Comparison of ENCODE assay signal across 19 cellular contexts in genomic region chr11:120694706-120695105, GRCh38.
"Had no signal": no experiment of that assay in that cellular context is flagged by ENCODE, and none has a peak within 500 bp of the region (broad histone marks: within the 10 kb centered on the region; RNA-seq: fewer than 3 reads in every experiment).

No MANE protein-coding gene starts in this region.

- H3K27ac ChIP-seq: foreskin keratinocyte, right atrium auricular region, transverse colon, vagina had no signal

- H3K9me3 ChIP-seq: right atrium auricular region, transverse colon, vagina had no signal

- H3K9me3 Mint-ChIP-seq: activated naive CD4-positive, alpha-beta T cell treated with anti-CD3 and anti-CD28 coated beads for 36 hours; activated naive CD8-positive, alpha-beta T cell treated with anti-CD3 and anti-CD28 coated beads, Interleukin-2, amount 50 U/mL, for 24 hours; activated T-helper 17 cell treated with anti-CD3 and anti-CD28 coated beads, Interleukin-2, amount 50 U/mL, for 72 hours; dendritic cell treated with granulocyte-macrophage colony-stimulating factor and Interleukin-4, amounts not matched to agents 40 ng/mL and 50 ng/mL, for 4 days; effector memory CD8-positive, alpha-beta T cell; memory B cell; natural killer cell had no signal

- H3K27ac Mint-ChIP-seq: activated naive CD4-positive, alpha-beta T cell treated with anti-CD3 and anti-CD28 coated beads for 36 hours; activated naive CD8-positive, alpha-beta T cell treated with anti-CD3 and anti-CD28 coated beads, Interleukin-2, amount 50 U/mL, for 24 hours; activated T-helper 17 cell treated with anti-CD3 and anti-CD28 coated beads, Interleukin-2, amount 50 U/mL, for 72 hours; dendritic cell treated with granulocyte-macrophage colony-stimulating factor and Interleukin-4, amounts not matched to agents 40 ng/mL and 50 ng/mL, for 4 days; effector memory CD8-positive, alpha-beta T cell; memory B cell; natural killer cell; progenitor cell of endocrine pancreas had no signal

- DNase-seq: activated CD4-positive, alpha-beta T cell treated with anti-CD3 and anti-CD28 coated beads, Interleukin-2, amount 50 U/mL, for 1 hour; activated naive CD4-positive, alpha-beta T cell treated with anti-CD3 and anti-CD28 coated beads for 36 hours; activated naive CD8-positive, alpha-beta T cell treated with anti-CD3 and anti-CD28 coated beads, Interleukin-2, amount 50 U/mL, for 24 hours; effector memory CD8-positive, alpha-beta T cell; foreskin keratinocyte; glutamatergic neuron; left ventricle myocardium superior; natural killer cell; nucleus accumbens; stimulated activated CD4-positive, alpha-beta T cell treated with anti-CD3 and anti-CD28 coated beads, Interleukin-4, amount 100 ng/mL, for 4 hours; stimulated activated CD8-positive, alpha-beta memory T cell treated with anti-CD3 and anti-CD28 coated beads, Interleukin-4, amount 100 ng/mL, for 48 hours; stimulated activated naive CD8-positive, alpha-beta T cell treated with anti-CD3 and anti-CD28 coated beads, Interleukin-15, Interleukin-2, amounts not matched to agents 100 U/mL and 50 U/mL, for 24 hours; transverse colon had no signal

- H3K27me3 ChIP-seq: right atrium auricular region, vagina had no signal

- H3K36me3 Mint-ChIP-seq: memory B cell, natural killer cell had no signal

- H3K36me3 ChIP-seq: right atrium auricular region, transverse colon, vagina had no signal

- ATAC-seq: activated naive CD8-positive, alpha-beta T cell treated with anti-CD3 and anti-CD28 coated beads, Interleukin-2, amount 50 U/mL, for 24 hours; activated T-helper 17 cell treated with anti-CD3 and anti-CD28 coated beads, Interleukin-2, amount 50 U/mL, for 72 hours; effector memory CD8-positive, alpha-beta T cell; foreskin keratinocyte; left ventricle myocardium superior; natural killer cell; stimulated activated naive CD8-positive, alpha-beta T cell treated with anti-CD3 and anti-CD28 coated beads, Interleukin-15, Interleukin-2, amounts not matched to agents 100 U/mL and 50 U/mL, for 24 hours had no signal

- H3K4me1 Mint-ChIP-seq: activated naive CD8-positive, alpha-beta T cell treated with anti-CD3 and anti-CD28 coated beads, Interleukin-2, amount 50 U/mL, for 24 hours; activated T-helper 17 cell treated with anti-CD3 and anti-CD28 coated beads, Interleukin-2, amount 50 U/mL, for 72 hours; memory B cell had no signal

- H3K4me1 ChIP-seq: foreskin keratinocyte, right atrium auricular region, transverse colon had no signal

- H3K4me3 Mint-ChIP-seq: activated naive CD4-positive, alpha-beta T cell treated with anti-CD3 and anti-CD28 coated beads for 36 hours; activated naive CD8-positive, alpha-beta T cell treated with anti-CD3 and anti-CD28 coated beads, Interleukin-2, amount 50 U/mL, for 24 hours; activated T-helper 17 cell treated with anti-CD3 and anti-CD28 coated beads, Interleukin-2, amount 50 U/mL, for 72 hours; dendritic cell treated with granulocyte-macrophage colony-stimulating factor and Interleukin-4, amounts not matched to agents 40 ng/mL and 50 ng/mL, for 4 days; effector memory CD8-positive, alpha-beta T cell; memory B cell; natural killer cell had no signal

- H3K4me3 ChIP-seq: right atrium auricular region, transverse colon, vagina had no signal
